ENCODE assay signal across 24 cellular contexts in genomic region chr20:36243726-36244125, GRCh38.
"Had no signal": no experiment of that assay in that cellular context is flagged by ENCODE, and none has a peak within 500 bp of the region (broad histone marks: within the 10 kb centered on the region; RNA-seq: fewer than 3 reads in every experiment).

No MANE protein-coding gene starts in this region.

- ATAC-seq: activated naive CD4-positive, alpha-beta T cell treated with anti-CD3 and anti-CD28 coated beads, Interleukin-2, amount 50 U/mL, for 72 hours; activated naive CD8-positive, alpha-beta T cell treated with anti-CD3 and anti-CD28 coated beads, Interleukin-2, amount 50 U/mL, for 24 hours; PC-3; T-helper 17 cell had no signal

- H3K4me3 ChIP-seq: SJSA1 had no signal

- H3K4me3 Mint-ChIP-seq: activated CD4-positive, alpha-beta memory T cell treated with anti-CD3 and anti-CD28 coated beads, Interleukin-2, amount 10 ng/mL, durations not matched to agents 7 days and 5 days; activated CD4-positive, alpha-beta T cell treated with anti-CD3 and anti-CD28 coated beads, Interleukin-2, amount 10 ng/mL, durations not matched to agents 7 days and 5 days; activated naive CD8-positive, alpha-beta T cell treated with anti-CD3 and anti-CD28 coated beads, Interleukin-2, amount 50 U/mL, for 24 hours; IgD-negative memory B cell; T-helper 17 cell had no signal

- H3K4me1 ChIP-seq: SJSA1 had no signal

- H3K9me3 Mint-ChIP-seq: activated CD4-positive, alpha-beta memory T cell treated with anti-CD3 and anti-CD28 coated beads, Interleukin-2, amount 10 ng/mL, durations not matched to agents 7 days and 5 days; activated CD4-positive, alpha-beta T cell treated with anti-CD3 and anti-CD28 coated beads, Interleukin-2, amount 10 ng/mL, durations not matched to agents 7 days and 5 days; activated naive CD4-positive, alpha-beta T cell treated with anti-CD3 and anti-CD28 coated beads, Interleukin-2, amount 50 U/mL, for 72 hours; activated naive CD8-positive, alpha-beta T cell treated with anti-CD3 and anti-CD28 coated beads, Interleukin-2, amount 50 U/mL, for 24 hours; IgD-negative memory B cell had no signal

- H3K27ac ChIP-seq: SJSA1 had no signal

- H3K9me3 ChIP-seq: SJSA1 had no signal

- H3K27me3 Mint-ChIP-seq: activated CD4-positive, alpha-beta memory T cell treated with anti-CD3 and anti-CD28 coated beads, Interleukin-2, amount 10 ng/mL, durations not matched to agents 7 days and 5 days; activated CD4-positive, alpha-beta T cell treated with anti-CD3 and anti-CD28 coated beads, Interleukin-2, amount 10 ng/mL, durations not matched to agents 7 days and 5 days; activated naive CD8-positive, alpha-beta T cell treated with anti-CD3 and anti-CD28 coated beads, Interleukin-2, amount 50 U/mL, for 24 hours; IgD-negative memory B cell; T-helper 17 cell had no signal

- H3K27ac Mint-ChIP-seq: activated CD4-positive, alpha-beta memory T cell treated with anti-CD3 and anti-CD28 coated beads, Interleukin-2, amount 10 ng/mL, durations not matched to agents 7 days and 5 days; activated CD4-positive, alpha-beta T cell treated with anti-CD3 and anti-CD28 coated beads, Interleukin-2, amount 10 ng/mL, durations not matched to agents 7 days and 5 days; activated naive CD4-positive, alpha-beta T cell treated with anti-CD3 and anti-CD28 coated beads, Interleukin-2, amount 50 U/mL, for 72 hours; activated naive CD8-positive, alpha-beta T cell treated with anti-CD3 and anti-CD28 coated beads, Interleukin-2, amount 50 U/mL, for 24 hours; IgD-negative memory B cell; T-helper 17 cell had no signal

- DNase-seq: activated CD4-positive, alpha-beta memory T cell treated with anti-CD3 and anti-CD28 coated beads, Interleukin-2, amount 10 ng/mL, durations not matched to agents 7 days and 5 days; activated CD4-positive, alpha-beta T cell treated with anti-CD3 and anti-CD28 coated beads, Interleukin-2, amount 10 ng/mL, durations not matched to agents 7 days and 5 days; activated CD4-positive, CD25-positive, alpha-beta regulatory T cell; activated effector memory CD4-positive, alpha-beta T cell treated with Interleukin-2 at 50 U/mL for 16 hours; activated naive CD4-positive, alpha-beta T cell treated with Interleukin-2 at 50 U/mL for 16 hours; activated naive CD8-positive, alpha-beta T cell treated with anti-CD3 and anti-CD28 coated beads, Interleukin-2, amount 50 U/mL, for 24 hours; activated T-cell treated with anti-CD3 and anti-CD28 coated beads for 4 hours; cerebellar nuclear complex; KG1; NCI-H1105; NCI-H1436; NCI-H1694 treated with DMSO at 0.1 percent for 48 hours; NCI-H2171; NCI-H2227 treated with DMSO at 0.1 percent for 48 hours; NCI-H446 treated with DMSO at 0.1 percent for 48 hours; NCI-H524 treated with DMSO at 0.1 percent for 48 hours; NCI-H774; PC-3; SHP77; T-helper 17 cell; T-helper 9 cell had no signal

- H3K27me3 ChIP-seq: SJSA1 had no signal
